ENCODE assay signal across 8 cellular contexts in genomic region chr9:93003552-93004407, GRCh38. TPM values are rescaled to one million over a fixed set of nuclear protein-coding genes. Genes with fewer than 3 reads are reported as not detected.
DNase-seq lines count a peak whose midpoint lies in the region; ATAC-seq, FAIRE-seq and TF ChIP-seq lines count a peak whose summit lies in the region.

No MANE protein-coding gene starts in this region.

- H3K9me2 ChIP-seq in PC-9 (ENCODE audit: insufficient read depth) = no peaks in the 10 kb centered on the region

- FAIRE-seq in D721Med (lab: Jason Lieb, UNC) = no peak

- WGBS in trophoblast cell (ENCODE audit: extremely low coverage, insufficient coverage, insufficient read length) = no CpG with 5 or more reads among the region's 28 CpGs

- peaks cover 6% of the 10 kb centered on the region for H3F3A ChIP-seq in PC-9 (ENCODE audit: insufficient read depth, low read depth)

- H3K4ac ChIP-seq in trophoblast cell (ENCODE audit: low read depth, low read length) = no peak overlapping the region

- no peak overlapping the region for H2BK5ac ChIP-seq in trophoblast cell (ENCODE audit: low read depth, low read length, poor library complexity)

- H3K18ac ChIP-seq in trophoblast cell (ENCODE audit: low read length) = no peak overlapping the region

- H4K20me1 ChIP-seq in PC-9 (ENCODE audit: insufficient read depth) = no peaks in the 10 kb centered on the region

- H3K4me2 ChIP-seq in PC-9 (peak overlapping the region; percentile 29; the same call in 1 of the 2 replicates), trophoblast cell (ENCODE audit: low read length) (no peak overlapping the region)

- H3K14ac ChIP-seq in trophoblast cell (ENCODE audit: low read length) = no peak overlapping the region

- H3K23ac ChIP-seq in trophoblast cell (ENCODE audit: low read length) = no peak overlapping the region

- ATAC-seq in activated T-cell treated with anti-CD3 and anti-CD28 coated beads, Interleukin-2, amount 50 U/mL, for 72 hours (replicated peaks in 1 of 2) = peak; percentile 84 to 91
- ATAC-seq in GM21360 (IDR thresholded peaks at IDR 0.05; ENCODE audit: unreplicated experiment) = no peak

- H3K4me3 ChIP-seq in PC-9 (no peak overlapping the region), foreskin fibroblast (ENCODE audit: low read depth in 1 of 2, low read length in 2 of 2) (no peak overlapping the region), trophoblast cell (ENCODE audit: low read depth, low read length) (no peak overlapping the region)

- no peak overlapping the region for H4K12ac ChIP-seq in trophoblast cell (ENCODE audit: low read depth, low read length)

- no peak overlapping the region for H2BK120ac ChIP-seq in trophoblast cell (ENCODE audit: insufficient read depth, low read length, poor library complexity)

- H3K4me1 Mint-ChIP-seq in activated T-cell treated with anti-CD3 and anti-CD28 coated beads, Interleukin-2, amount 50 U/mL, for 72 hours (ENCODE audit: low read depth) = peaks cover 53% of the 10 kb centered on the region

- H3K79me2 ChIP-seq in PC-9 (ENCODE audit: low read depth) (peaks cover 31% of the 10 kb centered on the region; the same call in 1 of the 2 replicates), trophoblast cell (ENCODE audit: control insufficient read depth, insufficient read depth, low read length, poor library complexity) (no peaks in the 10 kb centered on the region)

- peaks cover 16 to 50% of the 10 kb centered on the region in 2 donors for H3K36me3 Mint-ChIP-seq in activated T-cell treated with anti-CD3 and anti-CD28 coated beads, Interleukin-2, amount 50 U/mL, for 72 hours (ENCODE audit: insufficient read depth in 2 of 2)

- no peak for DNase-seq in D721Med (ENCODE audit: insufficient read length, low spot score)
- DNase-seq in HEK293T (ENCODE audit: extremely low spot score) = peak; percentile 81
- peak; percentile 58 to 72 for DNase-seq in PC-9
- DNase-seq in activated T-cell treated with anti-CD3 and anti-CD28 coated beads, Interleukin-2, amount 50 U/mL, for 72 hours = peak; percentile 69 to 76
- peak; percentile 13 to 62 for DNase-seq in foreskin fibroblast
- DNase-seq in trophoblast cell = peak; percentile 49 to 80
- peak; percentile 71 for DNase-seq in ureter (ENCODE audit: low spot score)

- H3K4me1 ChIP-seq in PC-9 (replicated peaks; ENCODE audit: insufficient read depth) = peaks cover 13% of the 10 kb centered on the region
- H3K4me1 ChIP-seq in trophoblast cell (ENCODE audit: control insufficient read depth in 1 of 2, insufficient read depth in 2 of 2, low read length in 2 of 2) = no peaks in the 10 kb centered on the region

- H3K9me3 ChIP-seq in PC-9 (ENCODE audit: insufficient read depth, low read depth) = 0 out of 2 replicates have a peak, but pooled peaks cover 8% of the 10 kb centered on the region
- peaks cover 2% of the 10 kb centered on the region for H3K9me3 ChIP-seq in trophoblast cell (ENCODE audit: insufficient read depth, low read depth, low read length)

- no TSS peak for BruUV-seq in PC-9 (replicated peaks; lab: Mats Ljungman, UMichigan)

- H3K27ac Mint-ChIP-seq in activated T-cell treated with anti-CD3 and anti-CD28 coated beads, Interleukin-2, amount 50 U/mL, for 72 hours = peak overlapping the region; percentile 89

- no peak overlapping the region for H3K9ac ChIP-seq in trophoblast cell (ENCODE audit: low read length)

- no peaks in the 10 kb centered on the region for H3K79me1 ChIP-seq in trophoblast cell (ENCODE audit: low read length)

- CTCF ChIA-PET in HEK293T (lab: Yijun Ruan, JAX) = interaction anchor here (0.7 to 1.4 kb wide), 5 partner anchors 16 to 51 kb away, joined by 3 to 7 read pairs (median 4); no protein-coding TSS in a partner anchor
- CTCF ChIA-PET in PC-9 (lab: Charles Lee) = interaction anchor here (1.0 to 1.5 kb wide), 4 partner anchors 14 to 105 kb away, joined by 3 to 12 read pairs (median 9); no protein-coding TSS in a partner anchor

- no peak overlapping the region for H4K91ac ChIP-seq in trophoblast cell (ENCODE audit: low read depth, low read length)

- H2AK5ac ChIP-seq in trophoblast cell (ENCODE audit: low read length) = no peak overlapping the region

- TF ChIP-seq CTCF in D721Med (IDR thresholded peaks at IDR 0.05; ENCODE audit: insufficient read depth, missing control alignments) (peak; percentile 60), PC-9 (conservative IDR thresholded peaks at IDR 0.05) (peak; percentile 79), foreskin fibroblast (IDR thresholded peaks at IDR 0.05; ENCODE audit: low read depth, low read length) (peak; percentile 55)

- intact Hi-C loops in PC-9 (cut with micrococcal nuclease; ENCODE audit: unreplicated experiment) = loop anchor here (1.0 kb wide), 2 partner anchors 29 to 46 kb away; no protein-coding TSS in a partner anchor

- H3K36me3 ChIP-seq in PC-9 (ENCODE audit: low read depth) (peaks cover 22% of the 10 kb centered on the region; the same call in 1 of the 2 replicates), trophoblast cell (ENCODE audit: control insufficient read depth in 1 of 2, insufficient read depth in 2 of 2, low read length in 2 of 2) (no peaks in the 10 kb centered on the region)

- H3K27me3 Mint-ChIP-seq in activated T-cell treated with anti-CD3 and anti-CD28 coated beads, Interleukin-2, amount 50 U/mL, for 72 hours (ENCODE audit: low read depth) = no peaks in the 10 kb centered on the region

- H3K27me3 ChIP-seq in PC-9 (ENCODE audit: insufficient read depth, low read depth) = no peaks in the 10 kb centered on the region
- no peaks in the 10 kb centered on the region for H3K27me3 ChIP-seq in trophoblast cell (ENCODE audit: insufficient read depth, low read length)

- peak overlapping the region; percentile 20 for H2BK12ac ChIP-seq in trophoblast cell (ENCODE audit: low read length)

- no peak overlapping the region for H2AFZ ChIP-seq in PC-9
- peak overlapping the region; percentile 11 for H2AFZ ChIP-seq in trophoblast cell (ENCODE audit: insufficient read depth, low read length, poor library complexity)

- H3K9me3 Mint-ChIP-seq in activated T-cell treated with anti-CD3 and anti-CD28 coated beads, Interleukin-2, amount 50 U/mL, for 72 hours = peaks cover 0 to 4% of the 10 kb centered on the region in 2 donors

- H3K27ac ChIP-seq in PC-9 = peak overlapping the region; percentile 62
- H3K27ac ChIP-seq in trophoblast cell (ENCODE audit: low read depth, low read length) = no peak overlapping the region

- peak overlapping the region in 1 of 2 donors; percentile 12 for H3K4me3 Mint-ChIP-seq in activated T-cell treated with anti-CD3 and anti-CD28 coated beads, Interleukin-2, amount 50 U/mL, for 72 hours

- POLR2A ChIA-PET in HEK293T (lab: Yijun Ruan, JAX) (interaction anchor here (0.6 kb wide), 1 partner anchor 36 kb away, joined by 3 read pairs; no protein-coding TSS in a partner anchor), PC-9 (lab: Charles Lee; ENCODE audit: unreplicated experiment) (interaction anchor here (0.8 to 1.3 kb wide), 2 partner anchors 30 to 541 kb away, joined by 4 to 7 read pairs; no protein-coding TSS in a partner anchor)

- H4K8ac ChIP-seq in trophoblast cell (ENCODE audit: low read depth, low read length) = no peak overlapping the region

TF ChIP-seq in HEK293T, 16 proteins besides CTCF, POLR2A, EP300 and RAD21:
- TF ChIP-seq NFRKB (IDR thresholded peaks at IDR 0.05) (no peak), FOXK2 (IDR thresholded peaks at IDR 0.05) (no peak), L3MBTL2 (conservative IDR thresholded peaks at IDR 0.05) (no peak; the same call in 1 of the 2 replicates), ARNT (IDR thresholded peaks at IDR 0.05) (no peak), FOXM1 (IDR thresholded peaks at IDR 0.05; ENCODE audit: borderline replicate concordance) (no peak), CTBP1 (IDR thresholded peaks at IDR 0.05; ENCODE audit: borderline replicate concordance) (no peak), FOXA1 (IDR thresholded peaks at IDR 0.05) (no peak), SUZ12 (IDR thresholded peaks at IDR 0.05) (no peak), PKNOX1 (IDR thresholded peaks at IDR 0.05) (no peak)

RNA-seq across cellular contexts. Expression of gene SUSD3, which starts 54.7 kb away (rescaled TPM):
- 8.4 and 8.7 TPM in 2 replicates for total RNA-seq in PC-9 (2021)
- 10 to 100 TPM; 53.1 to 56.8 TPM for total RNA-seq in activated T-cell treated with anti-CD3 and anti-CD28 coated beads, Interleukin-2, amount 50 U/mL, for 72 hours
- polyA plus RNA-seq in trophoblast cell (2013) = 0.37 and 0.44 TPM in 2 replicates
- total RNA-seq in ureter = 3.0 TPM

RNA-seq across cellular contexts. Expression of gene FGD3, which starts 56.5 kb away (rescaled TPM):
- 84.9 and 89.0 TPM in 2 replicates for total RNA-seq in PC-9 (2021)
- total RNA-seq in activated T-cell treated with anti-CD3 and anti-CD28 coated beads, Interleukin-2, amount 50 U/mL, for 72 hours = 10 to 100 TPM; 66.2 to 72.9 TPM
- 3.2 and 3.7 TPM in 2 replicates for polyA plus RNA-seq in trophoblast cell (2013)
- 55.4 TPM for total RNA-seq in ureter
